Comparison of ENCODE assay signal across 8 cellular contexts in genomic region chr11:18394928-18395734, GRCh38. TPM values are rescaled to one million over a fixed set of nuclear protein-coding genes. Genes with fewer than 3 reads are reported as not detected.
DNase-seq lines count a peak whose midpoint lies in the region; ATAC-seq and TF ChIP-seq lines count a peak whose summit lies in the region.

No MANE protein-coding gene starts in this region.

- H3K4me3 Mint-ChIP-seq in central memory CD8-positive, alpha-beta T cell, result peak overlapping the region; percentile 99
- peak overlapping the region; percentile 97 for H3K4me3 Mint-ChIP-seq in stimulated activated effector memory CD8-positive, alpha-beta T cell treated with anti-CD3 and anti-CD28 coated beads, Interleukin-12 subunit alpha, Interleukin-12 subunit beta, amount 100 ng/mL, for 72 hours

- TF ChIP-seq CTCF in SK-N-SH (IDR thresholded peaks at IDR 0.05) (no peak), left lung (IDR thresholded peaks at IDR 0.05) (no peak)

- no peak for TF ChIP-seq RAD21 in SK-N-SH (IDR thresholded peaks at IDR 0.05; ENCODE audit: low read length)

- POLR2A ChIA-PET in SK-N-SH (lab: Yijun Ruan, JAX), result interaction anchor here (0.8 to 4.0 kb wide), 13 partner anchors 9 to 311 kb away, joined by 3 to 45 read pairs (median 6); partner anchors contain the start of genes GTF2H1, HPS5, TSG101 and UEVLD

- WGBS in SK-N-SH (ENCODE audit: low lambda C conversion rate), result under 1% methylated on average over 29 of the region's 36 CpGs

- peak overlapping the region; percentile 97 for H3K4me2 ChIP-seq in SK-N-SH

- ATAC-seq in central memory CD8-positive, alpha-beta T cell (replicated peaks; ENCODE audit: extremely low read depth, poor library complexity, severe bottlenecking), result no peak
- ATAC-seq in left lung, result peak; percentile 2
- ATAC-seq in stimulated activated effector memory CD8-positive, alpha-beta T cell treated with anti-CD3 and anti-CD28 coated beads, Interleukin-12 subunit alpha, Interleukin-12 subunit beta, amount 100 ng/mL, for 72 hours, result no peak

- H3K4me3 ChIP-seq in SK-N-SH (ENCODE audit: low read depth in 2 of 2, low read length in 1 of 2) (peak overlapping the region; percentile 84 to 98), left lung (peak overlapping the region; percentile 80 to 87)

- peaks cover 61% of the 10 kb centered on the region for H3K79me2 ChIP-seq in SK-N-SH (ENCODE audit: insufficient read depth)

- H3F3A ChIP-seq in SK-N-SH (replicated peaks; ENCODE audit: insufficient read depth), result peaks cover 51% of the 10 kb centered on the region

- H3K27me3 Mint-ChIP-seq in central memory CD8-positive, alpha-beta T cell, result no peaks in the 10 kb centered on the region

- CTCF ChIA-PET in SK-N-SH (lab: Yijun Ruan, JAX), result interaction anchor here (0.8 to 1.4 kb wide), 3 partner anchors 11 to 151 kb away, joined by 3 to 4 read pairs (median 3); no protein-coding TSS in a partner anchor

- DNase-seq in NCI-H1092 treated with DMSO at 0.1 percent for 48 hours (lab: John Stamatoyannopoulos, UW) (peak; percentile 64), NCI-H1092 (lab: John Stamatoyannopoulos, UW) (no peak), SK-N-SH (peak; percentile 30), left lung (peak in 1 of 2 donors; percentile 36), DMS79 (lab: John Stamatoyannopoulos, UW) (no peak), NCI-H128 (lab: John Stamatoyannopoulos, UW; ENCODE audit: unreplicated experiment) (no peak)
- DNase-seq in central memory CD8-positive, alpha-beta T cell (ENCODE audit: low spot score in 2 of 2), result no peak
- DNase-seq in stimulated activated effector memory CD8-positive, alpha-beta T cell treated with anti-CD3 and anti-CD28 coated beads, Interleukin-12 subunit alpha, Interleukin-12 subunit beta, amount 100 ng/mL, for 72 hours (ENCODE audit: low spot score in 2 of 2), result peak in 1 of 2 donors; percentile 70

- peaks cover 61% of the 10 kb centered on the region for H3K36me3 Mint-ChIP-seq in central memory CD8-positive, alpha-beta T cell (ENCODE audit: insufficient read depth)
- H3K36me3 Mint-ChIP-seq in stimulated activated effector memory CD8-positive, alpha-beta T cell treated with anti-CD3 and anti-CD28 coated beads, Interleukin-12 subunit alpha, Interleukin-12 subunit beta, amount 100 ng/mL, for 72 hours, result peaks cover 73% of the 10 kb centered on the region

- no peak overlapping the region for H2AFZ ChIP-seq in SK-N-SH (ENCODE audit: low read depth)

- H3K9me2 ChIP-seq in SK-N-SH, result no peaks in the 10 kb centered on the region

- peak overlapping the region; percentile 96 for H3K27ac Mint-ChIP-seq in central memory CD8-positive, alpha-beta T cell (ENCODE audit: low read depth)
- peak overlapping the region; percentile 99 for H3K27ac Mint-ChIP-seq in stimulated activated effector memory CD8-positive, alpha-beta T cell treated with anti-CD3 and anti-CD28 coated beads, Interleukin-12 subunit alpha, Interleukin-12 subunit beta, amount 100 ng/mL, for 72 hours

- H3K36me3 ChIP-seq in SK-N-SH (replicated peaks in 1 of 2; ENCODE audit: control insufficient read depth in 1 of 2, insufficient read depth in 2 of 2, low read length in 1 of 2), result peaks cover 32 to 42% of the 10 kb centered on the region in 2 experiments
- peaks cover 0 to 39% of the 10 kb centered on the region in 2 donors for H3K36me3 ChIP-seq in left lung

- no peak for TF ChIP-seq EP300 in SK-N-SH (IDR thresholded peaks at IDR 0.05; ENCODE audit: borderline replicate concordance in 1 of 2, low read depth in 1 of 2, low read length in 1 of 2)

- H3K9me3 Mint-ChIP-seq in central memory CD8-positive, alpha-beta T cell, result no peaks in the 10 kb centered on the region
- H3K9me3 Mint-ChIP-seq in stimulated activated effector memory CD8-positive, alpha-beta T cell treated with anti-CD3 and anti-CD28 coated beads, Interleukin-12 subunit alpha, Interleukin-12 subunit beta, amount 100 ng/mL, for 72 hours, result no peaks in the 10 kb centered on the region

- H3K27me3 ChIP-seq in SK-N-SH (ENCODE audit: insufficient read depth), result no peaks in the 10 kb centered on the region
- H3K27me3 ChIP-seq in left lung, result no peaks in the 10 kb centered on the region

- intact Hi-C loops in left lung (cut with DNase I), result no loop called here

- peak overlapping the region; percentile 99 for H3K9ac ChIP-seq in SK-N-SH

- no peaks in the 10 kb centered on the region for H3K9me3 ChIP-seq in SK-N-SH
- no peaks in the 10 kb centered on the region for H3K9me3 ChIP-seq in left lung

- H3K4me1 ChIP-seq in SK-N-SH (ENCODE audit: control insufficient read depth in 1 of 2, insufficient read depth in 2 of 2, low read depth in 1 of 2, low read length in 1 of 2), result peaks cover 12% of the 10 kb centered on the region in 2 experiments; a peak in 3 of 4 replicates
- peaks cover 7 to 48% of the 10 kb centered on the region in 2 donors for H3K4me1 ChIP-seq in left lung

- peak overlapping the region; percentile 89 to 96 for H3K27ac ChIP-seq in SK-N-SH (ENCODE audit: low read depth in 2 of 2, low read length in 1 of 2)
- peak overlapping the region; percentile 96 for H3K27ac ChIP-seq in left lung

- peaks cover 36% of the 10 kb centered on the region for H3K4me1 Mint-ChIP-seq in central memory CD8-positive, alpha-beta T cell
- peaks cover 54% of the 10 kb centered on the region for H3K4me1 Mint-ChIP-seq in stimulated activated effector memory CD8-positive, alpha-beta T cell treated with anti-CD3 and anti-CD28 coated beads, Interleukin-12 subunit alpha, Interleukin-12 subunit beta, amount 100 ng/mL, for 72 hours

- H4K20me1 ChIP-seq in SK-N-SH (ENCODE audit: insufficient read depth), result peaks cover 46% of the 10 kb centered on the region

TF ChIP-seq in SK-N-SH, 30 proteins besides CTCF, POLR2A, EP300 and RAD21:
- TF ChIP-seq CHD2 (IDR thresholded peaks at IDR 0.05; ENCODE audit: low read length, partially characterized antibody) (no peak), GATA2 (CRISPR knock-in tag; IDR thresholded peaks at IDR 0.05) (no peak), RFX5 (IDR thresholded peaks at IDR 0.05; ENCODE audit: low read length) (no peak), JUND (IDR thresholded peaks at IDR 0.05) (no peak), MEF2A (IDR thresholded peaks at IDR 0.05; ENCODE audit: borderline replicate concordance, low read depth) (no peak), SIN3A (IDR thresholded peaks at IDR 0.05; ENCODE audit: borderline replicate concordance, low read depth, low read length) (no peak), IRF3 (IDR thresholded peaks at IDR 0.05; ENCODE audit: low read depth, low read length) (no peak), NRF1 (IDR thresholded peaks at IDR 0.05; ENCODE audit: low read depth, low read length) (no peak), MAX (IDR thresholded peaks at IDR 0.05; ENCODE audit: low read depth) (no peak), PBX3 (IDR thresholded peaks at IDR 0.05) (no peak), YY1 (IDR thresholded peaks at IDR 0.05; ENCODE audit: low read depth) (no peak), FOXJ3 (CRISPR knock-in tag; IDR thresholded peaks at IDR 0.05) (no peak), TCF12 (IDR thresholded peaks at IDR 0.05) (no peak), RCOR1 (IDR thresholded peaks at IDR 0.05; ENCODE audit: low read length) (no peak), TAF1 (IDR thresholded peaks at IDR 0.05; ENCODE audit: borderline replicate concordance, low read depth, low read length) (no peak), RXRA (IDR thresholded peaks at IDR 0.05; ENCODE audit: borderline replicate concordance, low read depth) (no peak)

RNA-seq across cellular contexts. Expression of gene LDHA, which starts 0.8 kb away (rescaled TPM):
- polyA plus RNA-seq in SK-N-SH (2012; rRNA removed), result 524 and 592 TPM in 2 replicates
- 748 and 889 TPM in 2 replicates for polyA plus RNA-seq in SK-N-SH (2012; cell fraction: cytosol; rRNA removed)
- 144 and 332 TPM in 2 replicates for polyA plus RNA-seq in SK-N-SH (2012; cell fraction: nucleus; rRNA removed)
- 100 to 1,000 TPM; 288 to 550 TPM for total RNA-seq in left lung

RNA-seq across cellular contexts. Expression of gene LDHC, which starts 17.0 kb away (rescaled TPM):
- polyA plus RNA-seq in SK-N-SH (2012; rRNA removed), result not detected in 2 replicates
- polyA plus RNA-seq in SK-N-SH (2012; cell fraction: cytosol; rRNA removed), result 0.08 and 0.09 TPM in 2 replicates
- polyA plus RNA-seq in SK-N-SH (2012; cell fraction: nucleus; rRNA removed), result 0.04 TPM in 1 of 2 replicates, not detected in the other
- under 1 TPM in 1 of 2 donors, not detected in 1; 0.82 TPM for total RNA-seq in left lung

Comparison
In these comparisons a context has a peak if more than half of its experiments do, and no peak if none do; other contexts are left out.
1. DNase-seq: peak in NCI-H1092 treated with DMSO at 0.1 percent for 48 hours (single experiment) and SK-N-SH (single experiment); none in NCI-H1092 (single experiment), central memory CD8-positive, alpha-beta T cell (0 of 2), DMS79 (single experiment) and NCI-H128 (single experiment).